8 cellular contexts compared by ENCODE assay signal in the genomic region with DNA sequence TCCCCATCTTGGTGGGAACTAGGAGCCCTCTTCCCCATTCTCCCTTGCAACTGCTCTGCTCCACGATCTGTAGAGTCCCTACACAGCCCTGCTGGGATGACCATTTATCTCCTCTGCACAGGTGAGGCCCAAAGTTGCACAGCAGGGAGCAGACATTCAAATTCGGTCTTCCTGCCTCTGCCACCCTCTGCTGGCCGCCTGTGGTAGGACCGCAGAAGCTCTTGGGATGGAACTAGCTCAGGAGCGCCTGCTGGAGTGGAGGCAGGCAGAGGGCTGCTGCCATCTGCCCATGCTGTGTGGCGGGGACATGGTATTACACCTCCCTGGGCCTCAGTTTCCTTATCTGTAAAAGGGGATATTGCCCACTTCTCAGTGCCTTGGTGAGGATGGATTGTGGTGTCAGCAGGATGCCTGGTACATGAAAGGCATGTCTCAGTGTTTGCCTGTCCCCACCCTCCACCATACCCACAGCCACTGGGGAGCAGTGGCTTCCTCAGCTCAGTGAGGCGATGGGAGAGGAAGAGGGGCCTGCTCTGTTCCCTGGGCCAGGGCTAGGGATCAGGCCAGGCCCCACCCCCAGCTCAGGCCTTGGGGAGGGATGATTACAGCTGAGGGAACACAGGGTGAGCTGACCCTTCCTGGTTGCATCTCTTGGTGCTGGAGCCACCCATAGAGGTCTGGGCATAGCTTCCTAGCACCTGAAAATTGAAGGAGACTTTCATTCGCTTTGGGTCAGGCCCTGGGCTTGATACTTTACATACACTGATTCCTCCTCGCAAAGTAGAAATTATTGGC. TPM values are rescaled to one million over a fixed set of nuclear protein-coding genes. Genes with fewer than 3 reads are reported as not detected.
DNase-seq lines count a peak whose midpoint lies in the region; ATAC-seq and TF ChIP-seq lines count a peak whose summit lies in the region.

No MANE protein-coding gene starts in this region.

- H3K79me2 ChIP-seq in DOHH2 (ENCODE audit: control insufficient read depth, low read length) (no peaks in the 10 kb centered on the region), Loucy (ENCODE audit: insufficient read depth, low read length) (no peaks in the 10 kb centered on the region)

- no peaks in the 10 kb centered on the region for H4K20me1 ChIP-seq in DOHH2 (ENCODE audit: control insufficient read depth, insufficient read depth, low read depth, low read length)
- no peaks in the 10 kb centered on the region for H4K20me1 ChIP-seq in Loucy (ENCODE audit: insufficient read depth, low read length, poor library complexity, severe bottlenecking)

- H3K27me3 ChIP-seq in DOHH2 (ENCODE audit: control insufficient read depth, low read length) (no peaks in the 10 kb centered on the region), Loucy (ENCODE audit: insufficient read depth, low read length, poor library complexity, severe bottlenecking) (no peaks in the 10 kb centered on the region), tibial artery (no peaks in the 10 kb centered on the region)

- TF ChIP-seq CTCF in DOHH2 (IDR thresholded peaks at IDR 0.05; ENCODE audit: low read depth, low read length, poor library complexity, severe bottlenecking) (peak; percentile 98), Loucy (conservative IDR thresholded peaks at IDR 0.05; ENCODE audit: low read length) (peak; percentile 97), foreskin fibroblast (IDR thresholded peaks at IDR 0.05; ENCODE audit: low read depth, low read length) (peak; percentile 95), omental fat pad (IDR thresholded peaks at IDR 0.05) (peak in 2 of 3 donors; percentile 35 to 89), tibial artery (IDR thresholded peaks at IDR 0.05) (peak; percentile 90 to 95)

- H2AFZ ChIP-seq in Loucy (ENCODE audit: low read length), result no peak overlapping the region

- intact Hi-C loops in tibial artery (cut with DNase I; ENCODE audit: low total_unique reads), result loop anchor here (2.0 kb wide), 1 partner anchor 45 kb away; no protein-coding TSS in a partner anchor

- H3K27ac ChIP-seq in DOHH2 (ENCODE audit: low read depth, low read length), result no peak overlapping the region
- no peak overlapping the region for H3K27ac ChIP-seq in tibial artery

- H3K9me3 ChIP-seq in DOHH2 (ENCODE audit: control insufficient read depth, insufficient read depth, low read length), result no peaks in the 10 kb centered on the region
- H3K9me3 ChIP-seq in Loucy (ENCODE audit: insufficient read depth, low read depth, low read length), result no peaks in the 10 kb centered on the region
- no peaks in the 10 kb centered on the region for H3K9me3 ChIP-seq in tibial artery

- H3K4me1 ChIP-seq in DOHH2 (ENCODE audit: control insufficient read depth, low read length) (no peaks in the 10 kb centered on the region), Loucy (ENCODE audit: insufficient read depth, low read length, poor library complexity, severe bottlenecking) (peaks cover 14% of the 10 kb centered on the region), tibial artery (no peaks in the 10 kb centered on the region)

- H3K4me3 ChIP-seq in DOHH2 (ENCODE audit: low read length) (no peak overlapping the region), Loucy (ENCODE audit: low read length, poor library complexity, severe bottlenecking) (no peak overlapping the region), foreskin fibroblast (ENCODE audit: low read depth in 1 of 2, low read length in 2 of 2) (no peak overlapping the region), tibial artery (no peak overlapping the region)

- DNase-seq in SHP77 (lab: John Stamatoyannopoulos, UW), result peak; percentile 78 to 81
- DNase-seq in activated effector memory CD4-positive, alpha-beta T cell treated with Interleukin-2 at 50 U/mL for 16 hours, result peak; percentile 65
- peak; percentile 70 to 90 for DNase-seq in foreskin fibroblast
- DNase-seq in omental fat pad (ENCODE audit: low spot score), result peak; percentile 85
- DNase-seq in tibial artery, result peak; percentile 85 to 86

- H3K9ac ChIP-seq in Loucy (ENCODE audit: low read depth, low read length, poor library complexity, severe bottlenecking), result no peak overlapping the region

- ATAC-seq in GM21723 (IDR thresholded peaks at IDR 0.05; ENCODE audit: unreplicated experiment) (peak; percentile 85), omental fat pad (ENCODE audit: low FRiP score) (peak; percentile 63)

- H3K9me2 ChIP-seq in DOHH2 (replicated peaks; ENCODE audit: control insufficient read depth, low read length), result no peaks in the 10 kb centered on the region
- no peaks in the 10 kb centered on the region for H3K9me2 ChIP-seq in Loucy (replicated peaks; ENCODE audit: low read depth, low read length)

- no peaks in the 10 kb centered on the region for H3F3A ChIP-seq in DOHH2 (ENCODE audit: control insufficient read depth, insufficient read depth)
- no peaks in the 10 kb centered on the region for H3F3A ChIP-seq in Loucy (ENCODE audit: low read depth)

- H3K36me3 ChIP-seq in DOHH2 (ENCODE audit: control insufficient read depth, low read length), result no peaks in the 10 kb centered on the region
- peaks cover 8% of the 10 kb centered on the region; the same call in 1 of the 2 replicates for H3K36me3 ChIP-seq in Loucy (ENCODE audit: insufficient read depth, low read length)
- H3K36me3 ChIP-seq in tibial artery, result no peaks in the 10 kb centered on the region

- H3K4me2 ChIP-seq in DOHH2 (ENCODE audit: low read length) (no peak overlapping the region), Loucy (ENCODE audit: low read depth, low read length, poor library complexity, severe bottlenecking) (no peak overlapping the region)

RNA-seq across cellular contexts. Expression of gene OMP, which starts 11.3 kb away (rescaled TPM):
- not detected for total RNA-seq in omental fat pad

RNA-seq across cellular contexts. Expression of gene CAPN5, which starts 24.6 kb away (rescaled TPM):
- 1 to 10 TPM; 3.3 to 8.5 (median 4.7) TPM for total RNA-seq in omental fat pad

RNA-seq across cellular contexts. Expression of gene MYO7A, which starts 36.7 kb away (rescaled TPM):
- total RNA-seq in omental fat pad, result 10 to 100 TPM; 13.4 to 29.9 (median 18.0) TPM

RNA-seq across cellular contexts. Expression of gene B3GNT6, which starts 57.1 kb away (rescaled TPM):
- total RNA-seq in omental fat pad, result not detected
